17 cellular contexts compared by ENCODE assay signal in the genomic region with DNA sequence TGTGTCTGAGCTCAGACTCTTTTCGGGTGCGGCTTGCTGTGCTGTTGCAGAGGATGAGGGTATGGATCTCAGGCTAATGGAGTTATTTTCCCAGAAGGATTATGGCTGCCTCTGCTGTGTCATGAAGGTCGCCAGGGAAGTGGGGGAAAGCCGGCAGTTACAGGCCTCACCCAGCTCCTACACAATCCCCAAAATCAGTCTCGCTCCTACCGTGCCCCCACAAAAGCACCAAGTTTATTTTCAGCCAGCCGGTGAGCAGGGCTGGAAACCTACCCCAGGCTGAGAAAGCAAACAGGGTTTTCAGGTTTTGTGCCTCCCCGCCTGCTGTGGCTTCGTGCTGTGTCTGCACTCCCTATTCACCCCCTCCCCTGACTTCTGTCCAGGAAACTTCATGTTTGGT.
DNase-seq lines count a peak whose midpoint lies in the region; ATAC-seq and TF ChIP-seq lines count a peak whose summit lies in the region.
"Had no signal": no experiment of that assay in that cellular context is flagged by ENCODE, and none has a peak within 500 bp of the region (broad histone marks: within the 10 kb centered on the region; RNA-seq: fewer than 3 reads in every experiment).

No MANE protein-coding gene starts in this region.

- in situ Hi-C loops in GM13976 (cut with MboI; ENCODE audit: low sequenced_read_pairs, unreplicated experiment): no loop called here

- H3K4me3 ChIP-seq in BLaER1 (no peak overlapping the region), GM23338 (no peak overlapping the region)

- H3K4me1 Mint-ChIP-seq in GM23338 (peaks cover 2% of the 10 kb centered on the region; the same call in 2 of the 3 replicates), WTC11 (peaks cover 9% of the 10 kb centered on the region; the same call in 1 of the 2 replicates), neural crest cell (no peaks in the 10 kb centered on the region)
- no peaks in the 10 kb centered on the region for H3K4me1 Mint-ChIP-seq in activated naive CD8-positive, alpha-beta T cell treated with anti-CD3 and anti-CD28 coated beads for 36 hours
- H3K4me1 Mint-ChIP-seq: B cell; CD4-positive, alpha-beta memory T cell had no signal

- no peaks in the 10 kb centered on the region for H3K27me3 Mint-ChIP-seq in GM23338 (ENCODE audit: insufficient read depth, low read depth, poor library complexity)
- H3K27me3 Mint-ChIP-seq in WTC11 (ENCODE audit: low read depth): no peaks in the 10 kb centered on the region
- H3K27me3 Mint-ChIP-seq in neural crest cell (ENCODE audit: low read depth): peaks cover 2% of the 10 kb centered on the region
- H3K27me3 Mint-ChIP-seq in activated naive CD8-positive, alpha-beta T cell treated with anti-CD3 and anti-CD28 coated beads for 36 hours: peaks cover 26% of the 10 kb centered on the region
- H3K27me3 Mint-ChIP-seq: B cell had no signal

- no peaks in the 10 kb centered on the region for H3K9me3 ChIP-seq in BLaER1

- no peaks in the 10 kb centered on the region for H3K27me3 ChIP-seq in BLaER1
- H3K27me3 ChIP-seq in GM23338 (ENCODE audit: insufficient read depth): no peaks in the 10 kb centered on the region

- no peaks in the 10 kb centered on the region for H4K20me1 ChIP-seq in BLaER1
- no peaks in the 10 kb centered on the region for H4K20me1 ChIP-seq in GM23338 (replicated peaks; ENCODE audit: insufficient read depth)

- H3K9me3 Mint-ChIP-seq in GM23338: peaks cover 4% of the 10 kb centered on the region; the same call in 2 of the 3 replicates
- peaks cover 34% of the 10 kb centered on the region for H3K9me3 Mint-ChIP-seq in WTC11
- H3K9me3 Mint-ChIP-seq in neural crest cell: peaks cover 6% of the 10 kb centered on the region
- peaks cover 6% of the 10 kb centered on the region for H3K9me3 Mint-ChIP-seq in activated naive CD8-positive, alpha-beta T cell treated with anti-CD3 and anti-CD28 coated beads for 36 hours

- peak overlapping the region; percentile 75 for H3K4me2 ChIP-seq in BLaER1
- H3K4me2 ChIP-seq in GM23338: no peak overlapping the region

- ATAC-seq in GM23338: no peak
- peak; percentile 39; the same call in 1 of the 2 replicates for ATAC-seq in WTC11
- ATAC-seq in HG02870 (IDR thresholded peaks at IDR 0.05; ENCODE audit: unreplicated experiment): no peak
- ATAC-seq: HCT116 had no signal

- H3K36me3 Mint-ChIP-seq in GM23338 (ENCODE audit: low read depth): no peaks in the 10 kb centered on the region; the same call in 2 of the 3 replicates
- H3K36me3 Mint-ChIP-seq in WTC11: peaks cover 7% of the 10 kb centered on the region
- no peaks in the 10 kb centered on the region for H3K36me3 Mint-ChIP-seq in neural crest cell (ENCODE audit: low read depth)
- H3K36me3 Mint-ChIP-seq in activated naive CD8-positive, alpha-beta T cell treated with anti-CD3 and anti-CD28 coated beads for 36 hours: no peaks in the 10 kb centered on the region
- H3K36me3 Mint-ChIP-seq: CD4-positive, alpha-beta memory T cell had no signal

- CTCF ChIA-PET in WTC11 (lab: Charles Lee): no interaction called here

- H3K9me2 ChIP-seq in GM23338 (ENCODE audit: insufficient read depth): no peaks in the 10 kb centered on the region; the same call in 1 of the 2 replicates

- no peak overlapping the region for H3K4me3 Mint-ChIP-seq in GM23338
- H3K4me3 Mint-ChIP-seq in WTC11: no peak overlapping the region
- H3K4me3 Mint-ChIP-seq in neural crest cell: no peak overlapping the region
- H3K4me3 Mint-ChIP-seq in activated naive CD8-positive, alpha-beta T cell treated with anti-CD3 and anti-CD28 coated beads for 36 hours: no peak overlapping the region
- H3K4me3 Mint-ChIP-seq: B cell; CD4-positive, alpha-beta memory T cell had no signal

- H3K27ac Mint-ChIP-seq in GM23338 (peak overlapping the region; percentile 58; the same call in 1 of the 2 replicates), WTC11 (no peak overlapping the region), neural crest cell (ENCODE audit: unreplicated experiment) (peak overlapping the region; percentile 95)
- H3K27ac Mint-ChIP-seq in activated naive CD8-positive, alpha-beta T cell treated with anti-CD3 and anti-CD28 coated beads for 36 hours: no peak overlapping the region
- H3K27ac Mint-ChIP-seq: B cell had no signal

- TF ChIP-seq CTCF in GM23338 (conservative IDR thresholded peaks at IDR 0.05; ENCODE audit: low read depth in 2 of 2): no peak
- no peak for TF ChIP-seq CTCF in WTC11 (IDR thresholded peaks at IDR 0.05)
- TF ChIP-seq CTCF in neural crest cell (conservative IDR thresholded peaks at IDR 0.05): no peak
- TF ChIP-seq CTCF in GM13976 (IDR thresholded peaks at IDR 0.05; ENCODE audit: borderline replicate concordance, control extremely low read depth, extremely low read depth, insufficient read depth, missing control alignments): no peak

- peak overlapping the region; percentile 36 for H3K9ac ChIP-seq in BLaER1

- H3K27ac ChIP-seq in BLaER1 (peak overlapping the region; percentile 47; the same call in 1 of the 2 replicates), GM23338 (ENCODE audit: low read depth) (no peak overlapping the region)
- H3K27ac ChIP-seq: 22Rv1 had no signal

- no peaks in the 10 kb centered on the region for H3F3A ChIP-seq in GM23338 (replicated peaks; ENCODE audit: low read depth)

- H3K79me2 ChIP-seq in GM23338 (replicated peaks; ENCODE audit: insufficient read depth): no peaks in the 10 kb centered on the region

- POLR2A ChIA-PET in WTC11 (lab: Charles Lee): no interaction called here

- H3K36me3 ChIP-seq in BLaER1 (no peaks in the 10 kb centered on the region), GM23338 (ENCODE audit: insufficient read depth) (no peaks in the 10 kb centered on the region)

- no peak for DNase-seq in GM23338 (ENCODE audit: low spot score)
- DNase-seq in WTC11 (ENCODE audit: low spot score): no peak
- DNase-seq in neural crest cell (ENCODE audit: low read depth, low spot score): no peak
- DNase-seq in activated naive CD8-positive, alpha-beta T cell treated with anti-CD3 and anti-CD28 coated beads for 36 hours: no peak
- no peak for DNase-seq in GM13976 (ENCODE audit: low spot score)
- no peak for DNase-seq in NCI-H510A (lab: John Stamatoyannopoulos, UW)
- DNase-seq: C1 segment of cervical spinal cord; Calu3; CD4-positive, alpha-beta memory T cell; DMS53; DMS79 treated with DMSO at 0.1 percent for 48 hours; H7 had no signal

- no peak overlapping the region for H2AFZ ChIP-seq in GM23338

- H3K4me1 ChIP-seq in BLaER1 (peaks cover 17% of the 10 kb centered on the region), GM23338 (ENCODE audit: insufficient read depth) (no peaks in the 10 kb centered on the region)

TF ChIP-seq in WTC11, 78 proteins besides CTCF, POLR2A, EP300 and RAD21:
- TF ChIP-seq NFYB (CRISPR knock-in tag; conservative IDR thresholded peaks at IDR 0.05; ENCODE audit: low read depth) (no peak), ZNF423 (CRISPR knock-in tag; IDR thresholded peaks at IDR 0.05) (no peak), ESRRA (CRISPR knock-in tag; IDR thresholded peaks at IDR 0.05; ENCODE audit: borderline replicate concordance) (no peak), KAT7 (CRISPR knock-in tag; IDR thresholded peaks at IDR 0.05; ENCODE audit: borderline replicate concordance) (no peak), IRF2 (CRISPR knock-in tag; IDR thresholded peaks at IDR 0.05; ENCODE audit: borderline replicate concordance, low read depth) (no peak)

Comparison
In these comparisons a context has a peak if more than half of its experiments do, and no peak if none do; other contexts are left out.
1. H3K27ac Mint-ChIP-seq: peak in GM23338 (single experiment) and neural crest cell (single experiment); none in WTC11 (single experiment) and activated naive CD8-positive, alpha-beta T cell treated with anti-CD3 and anti-CD28 coated beads for 36 hours (single experiment).